In the genomic region with DNA sequence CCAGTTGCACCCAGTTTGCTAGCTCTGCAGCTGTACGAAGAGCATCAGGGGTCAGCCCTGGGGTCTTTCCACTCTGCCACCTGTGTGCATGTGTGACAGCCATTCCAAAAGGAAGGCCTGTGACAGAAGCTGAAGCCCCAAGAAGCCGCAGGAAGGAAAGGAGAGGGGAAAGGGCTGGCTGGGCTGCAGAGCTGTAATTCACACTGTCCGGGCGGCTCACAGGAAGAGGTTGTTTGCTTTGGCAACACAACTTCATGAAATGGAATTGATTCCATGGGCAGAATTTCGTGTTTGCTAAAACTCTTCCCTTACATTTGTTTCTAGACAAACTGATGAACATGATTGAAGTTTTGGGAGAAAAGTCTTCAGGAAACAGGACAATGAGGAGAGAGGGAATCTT, we compare ENCODE assay signal across 1 cellular context.
TF ChIP-seq lines count a peak whose summit lies in the region.

No MANE protein-coding gene starts in this region.

TF ChIP-seq in SK-N-SH treated with all-trans-retinoic acid at 6 μM for 48 hours, 23 proteins besides CTCF, POLR2A, EP300 and RAD21 (continued from another document):
- no peak for TF ChIP-seq CREB5 (CRISPR knock-in tag; IDR thresholded peaks at IDR 0.05; ENCODE audit: low read depth)
- TF ChIP-seq ZFP30 (CRISPR knock-in tag; IDR thresholded peaks at IDR 0.05), result no peak
- TF ChIP-seq ESRRG (CRISPR knock-in tag; IDR thresholded peaks at IDR 0.05), result no peak
- TF ChIP-seq ZNF70 (CRISPR knock-in tag; IDR thresholded peaks at IDR 0.05), result no peak
- no peak for TF ChIP-seq ISL1 (CRISPR knock-in tag; IDR thresholded peaks at IDR 0.05)
- TF ChIP-seq CSDC2 (CRISPR knock-in tag; IDR thresholded peaks at IDR 0.05), result no peak
- no peak for TF ChIP-seq TSHZ2 (CRISPR knock-in tag; IDR thresholded peaks at IDR 0.05)
- no peak for TF ChIP-seq TOX (CRISPR knock-in tag; IDR thresholded peaks at IDR 0.05; ENCODE audit: borderline replicate concordance)
- TF ChIP-seq SNAI2 (CRISPR knock-in tag; IDR thresholded peaks at IDR 0.05), result no peak
- no peak for TF ChIP-seq ZNF8 (CRISPR knock-in tag; IDR thresholded peaks at IDR 0.05)
